In genomic region chr10:102394801-102395676, GRCh38 we compare ENCODE assay signal across 8 cellular contexts.
DNase-seq lines count a peak whose midpoint lies in the region; ATAC-seq lines count a peak whose summit lies in the region.

No MANE protein-coding gene starts in this region.

- H3K4me3 ChIP-seq in SK-N-MC (peak overlapping the region; percentile 82), subcutaneous abdominal adipose tissue (ENCODE audit: low read depth in 1 of 5, low read length in 5 of 5) (peak overlapping the region; percentile 77 to 99 (median 95))

- H3K9ac ChIP-seq in SK-N-MC (ENCODE audit: insufficient read length) = no peak overlapping the region
- peak overlapping the region; percentile 30 to 99 (median 90) for H3K9ac ChIP-seq in subcutaneous abdominal adipose tissue (ENCODE audit: low read length in 5 of 5)

- H3K9me3 ChIP-seq in SK-N-MC (ENCODE audit: low read depth, low read length) (no peaks in the 10 kb centered on the region), subcutaneous abdominal adipose tissue (ENCODE audit: control insufficient read depth in 5 of 5, low read length in 5 of 5) (no peaks in the 10 kb centered on the region)

- peaks cover 34% of the 10 kb centered on the region for H3K36me3 Mint-ChIP-seq in activated naive CD4-positive, alpha-beta T cell treated with anti-CD3 and anti-CD28 coated beads, Interleukin-2, amount 10 ng/mL, durations not matched to agents 7 days and 5 days

- CTCF ChIA-PET in activated naive CD4-positive, alpha-beta T cell treated with anti-CD3 and anti-CD28 coated beads, Interleukin-2, amount 10 ng/mL, durations not matched to agents 7 days and 5 days (lab: Charles Lee) = interaction anchor here (0.5 to 13.7 kb wide), 7 partner anchors 14 to 189 kb away, joined by 3 to 174 read pairs (median 3); partner anchors contain the start of genes CUEDC2, ELOVL3 and FBXL15

- peak overlapping the region; percentile 96 for H3K27ac Mint-ChIP-seq in activated naive CD4-positive, alpha-beta T cell treated with anti-CD3 and anti-CD28 coated beads, Interleukin-2, amount 10 ng/mL, durations not matched to agents 7 days and 5 days

- H3K27ac ChIP-seq in SK-N-MC = no peak overlapping the region
- peak overlapping the region; percentile 96 for H3K27ac ChIP-seq in subcutaneous abdominal adipose tissue (ENCODE audit: low read depth, low read length)

- H3K36me3 ChIP-seq in SK-N-MC (ENCODE audit: insufficient read depth, low read length) = no peaks in the 10 kb centered on the region
- H3K36me3 ChIP-seq in subcutaneous abdominal adipose tissue (ENCODE audit: control insufficient read depth in 5 of 5, insufficient read depth in 5 of 5, low read length in 5 of 5) = peaks cover 0 to 24% (median 18%) of the 10 kb centered on the region in 5 donors

- no peaks in the 10 kb centered on the region for H3K9me3 Mint-ChIP-seq in activated naive CD4-positive, alpha-beta T cell treated with anti-CD3 and anti-CD28 coated beads, Interleukin-2, amount 10 ng/mL, durations not matched to agents 7 days and 5 days

- peak; percentile 28 for ATAC-seq in GM19397 (IDR thresholded peaks at IDR 0.05; ENCODE audit: unreplicated experiment)

- H3K4me1 Mint-ChIP-seq in activated naive CD4-positive, alpha-beta T cell treated with anti-CD3 and anti-CD28 coated beads, Interleukin-2, amount 10 ng/mL, durations not matched to agents 7 days and 5 days = peaks cover 48% of the 10 kb centered on the region

- peak overlapping the region; percentile 79 for H3K4me3 Mint-ChIP-seq in activated naive CD4-positive, alpha-beta T cell treated with anti-CD3 and anti-CD28 coated beads, Interleukin-2, amount 10 ng/mL, durations not matched to agents 7 days and 5 days

- peaks cover 3 to 46% (median 39%) of the 10 kb centered on the region in 5 donors for H3K4me1 ChIP-seq in subcutaneous abdominal adipose tissue (ENCODE audit: control insufficient read depth in 5 of 5, insufficient read depth in 5 of 5, low read length in 5 of 5)

- H3K27me3 Mint-ChIP-seq in activated naive CD4-positive, alpha-beta T cell treated with anti-CD3 and anti-CD28 coated beads, Interleukin-2, amount 10 ng/mL, durations not matched to agents 7 days and 5 days = peaks cover 10% of the 10 kb centered on the region

- peak in 11 of 14 donors; percentile 25 to 84 (median 61) for DNase-seq in C1 segment of cervical spinal cord (lab: John Stamatoyannopoulos, UW)
- DNase-seq in HuH-7 (ENCODE audit: low spot score) = peak; percentile 89
- DNase-seq in SK-N-MC (ENCODE audit: low read depth, low spot score) = no peak
- peak; percentile 92 for DNase-seq in activated naive CD4-positive, alpha-beta T cell treated with anti-CD3 and anti-CD28 coated beads, Interleukin-2, amount 10 ng/mL, durations not matched to agents 7 days and 5 days
- peak; percentile 91 for DNase-seq in germinal center (ENCODE audit: low spot score)
- peak in 53 of 56 donors; percentile 27 to 84 (median 66) for DNase-seq in nucleus accumbens (lab: John Stamatoyannopoulos, UW)

- H3K27me3 ChIP-seq in subcutaneous abdominal adipose tissue (ENCODE audit: control insufficient read depth in 5 of 5, insufficient read depth in 4 of 5, low read length in 5 of 5) = no peaks in the 10 kb centered on the region
